In the genomic region with DNA sequence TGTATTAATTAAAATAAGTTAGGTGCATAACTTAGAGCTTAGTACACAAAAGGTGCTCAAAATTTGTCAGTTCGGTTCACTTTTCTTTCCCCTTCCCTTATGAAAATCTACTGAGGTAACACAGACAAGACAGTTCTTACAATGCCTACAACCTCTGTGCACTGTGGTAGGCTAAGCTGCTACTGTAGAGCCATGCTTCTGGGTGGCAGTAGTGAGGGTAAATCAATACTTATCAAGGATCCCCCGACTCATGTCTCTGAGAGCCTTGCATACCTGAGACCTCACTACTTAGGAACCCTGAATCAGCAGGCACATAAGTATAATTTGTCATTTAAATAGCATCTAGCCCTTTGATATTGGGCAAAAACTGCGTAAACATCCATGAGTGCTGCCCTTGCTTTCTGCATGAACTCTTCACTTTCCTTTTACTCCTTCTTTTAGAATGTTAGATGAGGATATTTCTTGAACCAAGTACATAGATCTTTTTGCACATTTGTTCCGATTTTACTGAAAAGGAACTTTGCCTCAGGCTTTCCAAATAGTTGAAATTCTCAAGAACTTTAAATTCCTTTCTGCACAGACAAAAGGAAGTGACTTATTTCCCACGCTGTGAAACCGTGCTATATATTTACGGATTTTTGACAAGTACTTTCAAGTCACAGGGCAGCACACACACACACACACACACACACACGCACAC, we compare ENCODE assay signal across 19 cellular contexts.
DNase-seq lines count a peak whose midpoint lies in the region; ATAC-seq and TF ChIP-seq lines count a peak whose summit lies in the region.
"Had no signal": no experiment of that assay in that cellular context is flagged by ENCODE, and none has a peak within 500 bp of the region (broad histone marks: within the 10 kb centered on the region; RNA-seq: fewer than 3 reads in every experiment).

No MANE protein-coding gene starts in this region.

- TF ChIP-seq CTCF in epithelial cell of esophagus (IDR thresholded peaks at IDR 0.05; ENCODE audit: insufficient read depth, low read depth, low read length, missing control alignments) (no peak), nephron progenitor cell (IDR thresholded peaks at IDR 0.05) (no peak)
- TF ChIP-seq CTCF in CD8-positive, alpha-beta T cell (IDR thresholded peaks at IDR 0.05): no peak

- no peaks in the 10 kb centered on the region for H3K36me3 ChIP-seq in CD8-positive, alpha-beta T cell (ENCODE audit: insufficient read depth, low read length)
- H3K36me3 ChIP-seq: BLaER1, breast epithelium, HAP-1, transverse colon had no signal

- H3K4me1 Mint-ChIP-seq in nephron progenitor cell: no peaks in the 10 kb centered on the region
- peaks cover 17% of the 10 kb centered on the region for H3K4me1 Mint-ChIP-seq in CD8-positive, alpha-beta T cell (ENCODE audit: low read depth)

- H3K9me3 Mint-ChIP-seq in nephron progenitor cell: no peaks in the 10 kb centered on the region
- H3K9me3 Mint-ChIP-seq in CD8-positive, alpha-beta T cell: no peaks in the 10 kb centered on the region

- no peaks in the 10 kb centered on the region for H3K9me3 ChIP-seq in CD8-positive, alpha-beta T cell (ENCODE audit: low read length)
- H3K9me3 ChIP-seq: BLaER1, breast epithelium, HAP-1, transverse colon had no signal

- peak overlapping the region; percentile 14 for H3K27ac Mint-ChIP-seq in nephron progenitor cell
- H3K27ac Mint-ChIP-seq in CD8-positive, alpha-beta T cell: no peak overlapping the region

- intact Hi-C loops in CD8-positive, alpha-beta T cell (cut with DNase I, micrococcal nuclease): no loop called here

- POLR2A ChIA-PET in CD8-positive, alpha-beta T cell (lab: Charles Lee): interaction anchor here (0.7 kb wide), 1 partner anchor 292 kb away, joined by 3 read pairs; no protein-coding TSS in a partner anchor

- CTCF ChIA-PET in CD8-positive, alpha-beta T cell (lab: Charles Lee): interaction anchor here (4.1 kb wide), 1 partner anchor 20 kb away, joined by 23 read pairs; no protein-coding TSS in a partner anchor

- H3K27me3 Mint-ChIP-seq in nephron progenitor cell (ENCODE audit: low read depth, poor library complexity): peaks cover 2% of the 10 kb centered on the region
- peaks cover 20% of the 10 kb centered on the region for H3K27me3 Mint-ChIP-seq in CD8-positive, alpha-beta T cell (ENCODE audit: low read depth)

- H3K4me3 ChIP-seq in epithelial cell of esophagus (ENCODE audit: low read length): no peak overlapping the region
- H3K4me3 ChIP-seq in CD8-positive, alpha-beta T cell (ENCODE audit: low read depth, low read length): no peak overlapping the region
- H3K4me3 ChIP-seq: BLaER1, breast epithelium, HAP-1, transverse colon had no signal

- no peaks in the 10 kb centered on the region for H3K36me3 Mint-ChIP-seq in nephron progenitor cell (ENCODE audit: low read depth)
- no peaks in the 10 kb centered on the region for H3K36me3 Mint-ChIP-seq in CD8-positive, alpha-beta T cell

- H3K27ac ChIP-seq in CD8-positive, alpha-beta T cell (ENCODE audit: low read depth, low read length): no peak overlapping the region
- H3K27ac ChIP-seq: BLaER1, breast epithelium, parathyroid adenoma, transverse colon had no signal

- H3K4me1 ChIP-seq in CD8-positive, alpha-beta T cell (ENCODE audit: insufficient read depth, low read length): peaks cover 6% of the 10 kb centered on the region
- H3K4me1 ChIP-seq: breast epithelium, HAP-1, parathyroid adenoma, transverse colon had no signal

- DNase-seq in EH (ENCODE audit: low read depth) (peak; percentile 95), RPMI7951 (ENCODE audit: low read depth) (peak; percentile 92), epithelial cell of esophagus (ENCODE audit: low read depth) (peak; percentile 55), nephron progenitor cell (no peak)
- DNase-seq in CD8-positive, alpha-beta T cell: no peak
- no peak for DNase-seq in activated CD4-positive, alpha-beta T cell treated with anti-CD3 and anti-CD28 coated beads for 4 hours
- DNase-seq: activated CD8-positive, alpha-beta memory T cell treated with anti-CD3 and anti-CD28 coated beads for 24 hours; activated gamma-delta T cell treated with Interleukin-2 at 50 U/mL for 16 hours; NCI-H2081; NCI-H69; SHP77; stimulated activated CD8-positive, alpha-beta memory T cell treated with anti-CD3 and anti-CD28 coated beads, Interleukin-4, amount 100 ng/mL, for 48 hours; transverse colon had no signal

- no peak overlapping the region for H3K4me3 Mint-ChIP-seq in nephron progenitor cell
- H3K4me3 Mint-ChIP-seq in CD8-positive, alpha-beta T cell: no peak overlapping the region

- ATAC-seq in GM21825 (IDR thresholded peaks at IDR 0.05; ENCODE audit: unreplicated experiment): no peak
- ATAC-seq in CD8-positive, alpha-beta T cell: no peak
- no peak for ATAC-seq in GM18511 (IDR thresholded peaks at IDR 0.05; ENCODE audit: unreplicated experiment)

- H3K27me3 ChIP-seq in CD8-positive, alpha-beta T cell (ENCODE audit: insufficient read depth, low read length): no peaks in the 10 kb centered on the region
- H3K27me3 ChIP-seq: BLaER1, breast epithelium, transverse colon had no signal

Comparison
In these comparisons a context has a peak if more than half of its experiments do, and no peak if none do; other contexts are left out.
1. DNase-seq: peak in EH (single experiment), RPMI7951 (single experiment) and epithelial cell of esophagus (single experiment); none in nephron progenitor cell (single experiment), CD8-positive, alpha-beta T cell (0 of 7) and activated CD4-positive, alpha-beta T cell treated with anti-CD3 and anti-CD28 coated beads for 4 hours (0 of 2).